Comparison of ENCODE assay signal across 10 cellular contexts in genomic region chr14:99055816-99056215, GRCh38.
DNase-seq lines count a peak whose midpoint lies in the region; ATAC-seq, FAIRE-seq and TF ChIP-seq lines count a peak whose summit lies in the region.
"Had no signal": no experiment of that assay in that cellular context is flagged by ENCODE, and none has a peak within 500 bp of the region (broad histone marks: within the 10 kb centered on the region; RNA-seq: fewer than 3 reads in every experiment).

No MANE protein-coding gene starts in this region.

- TF ChIP-seq EP300 in H1 (IDR thresholded peaks at IDR 0.05; ENCODE audit: borderline replicate concordance in 1 of 2, low read depth in 2 of 2, low read length in 2 of 2) = no peak

- H3K4me1 ChIP-seq in H1 (replicated peaks in 1 of 4; ENCODE audit: control insufficient read depth in 3 of 4, insufficient read depth in 4 of 4, low read length in 3 of 4) = no peaks in the 10 kb centered on the region
- H3K4me1 ChIP-seq: testis had no signal

- no peaks in the 10 kb centered on the region for H3K79me1 ChIP-seq in H1 (ENCODE audit: low read depth, low read length)

- H2AFZ ChIP-seq in H1 (ENCODE audit: low read length) = no peak overlapping the region

- peaks cover 4% of the 10 kb centered on the region for H3K36me3 Mint-ChIP-seq in T-cell

- DNase-seq in T-cell (peak; percentile 20 to 70 (median 42)), H1 (ENCODE audit: low read depth in 1 of 2, low spot score in 2 of 2) (no peak), GM10248 (ENCODE audit: extremely low spot score) (no peak), RKO (ENCODE audit: low spot score) (no peak), NCI-H2029 (lab: John Stamatoyannopoulos, UW) (no peak)
- peak; percentile 41 for DNase-seq in activated CD8-positive, alpha-beta memory T cell treated with anti-CD3 and anti-CD28 coated beads, Interleukin-2, amount 50 U/mL, for 4 hours
- peak; percentile 66 for DNase-seq in stimulated activated CD8-positive, alpha-beta memory T cell treated with anti-CD3 and anti-CD28 coated beads, Interleukin-4, amount 100 ng/mL, for 48 hours
- DNase-seq: NCI-H510A treated with DMSO at 0.1 percent for 48 hours, SK-N-SH, testis had no signal

- no peak overlapping the region for H2AK5ac ChIP-seq in H1 (ENCODE audit: low read depth, low read length)

- H3K27ac Mint-ChIP-seq in T-cell = peak overlapping the region; percentile 78 to 81

- FAIRE-seq in H1 (lab: Jason Lieb, UNC) = no peak

- 87% methylated on average over 6 of the region's 6 CpGs; no CpG with 5 or more reads in 1 of the 2 experiments for WGBS in H1 (ENCODE audit: extremely low coverage in 1 of 2, insufficient coverage in 1 of 2, insufficient read length in 1 of 2, insufficient replicate concordance in 2 of 2, low coverage in 1 of 2, low lambda C conversion rate in 2 of 2, missing lambda C conversion rate in 1 of 2), 2 experiments

- no peak overlapping the region for H3K14ac ChIP-seq in H1 (ENCODE audit: insufficient read length)

- CTCF ChIA-PET in T-cell (lab: Charles Lee) (no interaction called here), H1 (lab: Charles Lee; ENCODE audit: partially characterized antibody) (no interaction called here), GM10248 (lab: Yijun Ruan, JAX) (no interaction called here)

- H3K9me3 Mint-ChIP-seq in T-cell = peaks cover 10 to 28% (median 17%) of the 10 kb centered on the region in 3 donors

- peaks cover 0 to 2% of the 10 kb centered on the region in 2 experiments; a peak in 1 of 4 replicates for H3K9me3 ChIP-seq in H1 (ENCODE audit: insufficient read depth in 2 of 2, low read depth in 1 of 2, low read length in 1 of 2)
- H3K9me3 ChIP-seq: SK-N-SH, testis had no signal

- TF ChIP-seq POLR2A in H1 (IDR thresholded peaks at IDR 0.05; ENCODE audit: control extremely low read depth in 1 of 2, low read depth in 2 of 2, low read length in 2 of 2) = no peak

- no peak overlapping the region for H3K56ac ChIP-seq in H1 (replicated peaks; ENCODE audit: insufficient read length, low read depth, low read length)

- no peak overlapping the region for H3K4ac ChIP-seq in H1 (replicated peaks; ENCODE audit: insufficient read length, low read depth, low read length)

- TF ChIP-seq CTCF in H1 (IDR thresholded peaks at IDR 0.05; ENCODE audit: control extremely low read depth in 1 of 3, insufficient read depth in 1 of 3, low read depth in 1 of 3, low read length in 3 of 3) = no peak
- no peak for TF ChIP-seq CTCF in GM10248 (IDR thresholded peaks at IDR 0.05; ENCODE audit: control extremely low read depth, extremely low read depth, low read depth, missing control alignments)

- H3K79me2 ChIP-seq in H1 (ENCODE audit: control insufficient read depth in 1 of 2, insufficient read depth in 2 of 2, low read length in 2 of 2) = no peaks in the 10 kb centered on the region

- H2BK12ac ChIP-seq in H1 (ENCODE audit: low read depth, low read length) = no peak overlapping the region

- H3K4me3 Mint-ChIP-seq in T-cell = peak overlapping the region in 1 of 3 donors; percentile 25

- H2BK20ac ChIP-seq in H1 (ENCODE audit: low read length) = 0 out of 2 replicates have a peak overlapping the region, but pooled peaks have one; percentile 13

- no peaks in the 10 kb centered on the region for H3K27me3 Mint-ChIP-seq in T-cell

- no peaks in the 10 kb centered on the region for H3K23me2 ChIP-seq in H1 (ENCODE audit: low read depth, low read length)

- H3K18ac ChIP-seq in H1 (ENCODE audit: extremely low read depth, low read length) = no peak overlapping the region

- no peak overlapping the region for H3K4me2 ChIP-seq in H1 (ENCODE audit: insufficient read depth in 1 of 2, low read depth in 2 of 2, low read length in 2 of 2)
- H3K4me2 ChIP-seq: SK-N-SH had no signal

- H4K8ac ChIP-seq in H1 (ENCODE audit: extremely low read depth, insufficient read depth, low read length) = no peak overlapping the region

- peaks cover 15 to 23% (median 16%) of the 10 kb centered on the region in 3 donors for H3K4me1 Mint-ChIP-seq in T-cell

- no peak overlapping the region for H4K91ac ChIP-seq in H1 (replicated peaks; ENCODE audit: insufficient read length, low read length)

- no peaks in the 10 kb centered on the region for H3K27me3 ChIP-seq in H1 (replicated peaks in 1 of 4; ENCODE audit: control insufficient read depth in 3 of 4, extremely low read depth in 1 of 4, insufficient read depth in 3 of 4, low read length in 3 of 4)
- H3K27me3 ChIP-seq: testis had no signal

- no peak overlapping the region for H3K27ac ChIP-seq in H1 (ENCODE audit: low read depth, low read length)
- H3K27ac ChIP-seq: testis had no signal

- H2BK120ac ChIP-seq in H1 (replicated peaks; ENCODE audit: low read depth, low read length) = no peak overlapping the region

- no peaks in the 10 kb centered on the region for H4K20me1 ChIP-seq in H1 (replicated peaks in 1 of 2; ENCODE audit: control insufficient read depth in 1 of 2, insufficient read depth in 2 of 2, low read length in 2 of 2)

- H3K9ac ChIP-seq in H1 (replicated peaks in 1 of 4; ENCODE audit: extremely low read depth in 1 of 4, low read depth in 3 of 4, low read length in 3 of 4) = no peak overlapping the region
- H3K9ac ChIP-seq: SK-N-SH had no signal

- no peak for TF ChIP-seq RAD21 in H1 (IDR thresholded peaks at IDR 0.05 in 1 of 2, conservative IDR thresholded peaks at IDR 0.05 in 1 of 2; ENCODE audit: low read depth in 2 of 2, low read length in 2 of 2)

- no peaks in the 10 kb centered on the region; a peak in 1 of 8 replicates for H3K36me3 ChIP-seq in H1 (ENCODE audit: control insufficient read depth in 2 of 4, insufficient read depth in 4 of 4, low read length in 3 of 4)

- H3K4me3 ChIP-seq in H1 (ENCODE audit: extremely low read depth in 1 of 4, insufficient read depth in 2 of 4, low read depth in 3 of 4, low read length in 4 of 4) = no peak overlapping the region
- H3K4me3 ChIP-seq: testis had no signal

- POLR2A ChIA-PET in T-cell (lab: Charles Lee) (no interaction called here), H1 (lab: Charles Lee; ENCODE audit: partially characterized antibody) (no interaction called here), GM10248 (lab: Yijun Ruan, JAX) (no interaction called here)

- no peak overlapping the region for H2BK15ac ChIP-seq in H1 (ENCODE audit: low read length)

- H4K5ac ChIP-seq in H1 (ENCODE audit: insufficient read length, low read depth, low read length) = no peak overlapping the region

- no peak overlapping the region for H2BK5ac ChIP-seq in H1 (ENCODE audit: low read depth, low read length)

- H3K23ac ChIP-seq in H1 (ENCODE audit: insufficient read length) = no peak overlapping the region

- ATAC-seq in T-cell (replicated peaks in 1 of 4) = peak; percentile 94 to 98 (median 94)

TF ChIP-seq in H1, 55 proteins besides CTCF, POLR2A, EP300 and RAD21:
- TF ChIP-seq CHD2 (IDR thresholded peaks at IDR 0.05; ENCODE audit: low read length) (no peak), SIRT6 (IDR thresholded peaks at IDR 0.05; ENCODE audit: low read length) (no peak), CREB1 (IDR thresholded peaks at IDR 0.05) (no peak), KDM5A (IDR thresholded peaks at IDR 0.05; ENCODE audit: low read length) (no peak), EGR1 (IDR thresholded peaks at IDR 0.05; ENCODE audit: borderline replicate concordance, low read depth, low read length) (no peak), KDM1A (IDR thresholded peaks at IDR 0.05; ENCODE audit: borderline replicate concordance, low read length) (no peak), ZNF274 (IDR thresholded peaks at IDR 0.05; ENCODE audit: borderline replicate concordance, extremely low read depth, low read length) (no peak), TAF7 (optimal IDR thresholded peaks at IDR 0.05; ENCODE audit: borderline replicate concordance, low read depth, low read length) (no peak), SP2 (IDR thresholded peaks at IDR 0.05; ENCODE audit: low read length) (no peak), KDM4A (IDR thresholded peaks at IDR 0.05; ENCODE audit: low read depth, low read length, severe bottlenecking) (no peak), TAF1 (IDR thresholded peaks at IDR 0.05; ENCODE audit: low read depth, low read length) (no peak), RBBP5 (IDR thresholded peaks at IDR 0.05; ENCODE audit: borderline replicate concordance, low read depth, low read length) (no peak)

Comparison
In these comparisons a context has a peak if more than half of its experiments do, and no peak if none do; other contexts are left out.
1. DNase-seq: peak in T-cell (34 of 34), activated CD8-positive, alpha-beta memory T cell treated with anti-CD3 and anti-CD28 coated beads, Interleukin-2, amount 50 U/mL, for 4 hours (single experiment) and stimulated activated CD8-positive, alpha-beta memory T cell treated with anti-CD3 and anti-CD28 coated beads, Interleukin-4, amount 100 ng/mL, for 48 hours (single experiment); none in H1 (0 of 2), GM10248 (single experiment), RKO (single experiment) and NCI-H2029 (single experiment).